In genomic region chr5:87369431-87369830, GRCh38 we compare ENCODE assay signal across 32 cellular contexts.
"Had no signal": no experiment of that assay in that cellular context is flagged by ENCODE, and none has a peak within 500 bp of the region (broad histone marks: within the 10 kb centered on the region; RNA-seq: fewer than 3 reads in every experiment).

No MANE protein-coding gene starts in this region.

- H3K27ac ChIP-seq: adrenal gland, body of pancreas, esophagus muscularis mucosa, foreskin keratinocyte, gastroesophageal sphincter, VCaP had no signal

- H3K27me3 Mint-ChIP-seq: activated CD4-positive, alpha-beta memory T cell treated with anti-CD3 and anti-CD28 coated beads, Interleukin-2, amount 10 ng/mL, durations not matched to agents 7 days and 5 days; activated CD4-positive, alpha-beta T cell treated with anti-CD3 and anti-CD28 coated beads, Interleukin-2, amount 10 ng/mL, durations not matched to agents 7 days and 5 days; activated naive CD4-positive, alpha-beta T cell treated with anti-CD3 and anti-CD28 coated beads, Interleukin-2, amount 50 U/mL, for 24 hours; activated naive CD8-positive, alpha-beta T cell treated with anti-CD3 and anti-CD28 coated beads for 36 hours; activated naive CD8-positive, alpha-beta T cell treated with anti-CD3 and anti-CD28 coated beads, Interleukin-2, amount 50 U/mL, for 24 hours; dendritic cell treated with granulocyte-macrophage colony-stimulating factor and Interleukin-4, amounts not matched to agents 40 ng/mL and 50 ng/mL, for 4 days had no signal

- H3K4me3 Mint-ChIP-seq: activated CD4-positive, alpha-beta memory T cell treated with anti-CD3 and anti-CD28 coated beads, Interleukin-2, amount 10 ng/mL, durations not matched to agents 7 days and 5 days; activated CD4-positive, alpha-beta T cell treated with anti-CD3 and anti-CD28 coated beads, Interleukin-2, amount 10 ng/mL, durations not matched to agents 7 days and 5 days; activated naive CD4-positive, alpha-beta T cell treated with anti-CD3 and anti-CD28 coated beads for 36 hours; activated naive CD4-positive, alpha-beta T cell treated with anti-CD3 and anti-CD28 coated beads, Interleukin-2, amount 50 U/mL, for 24 hours; activated naive CD8-positive, alpha-beta T cell treated with anti-CD3 and anti-CD28 coated beads for 36 hours; activated naive CD8-positive, alpha-beta T cell treated with anti-CD3 and anti-CD28 coated beads, Interleukin-2, amount 50 U/mL, for 24 hours; activated T-cell treated with anti-CD3 and anti-CD28 coated beads, Interleukin-2, amount 50 U/mL, for 4 hours; dendritic cell treated with granulocyte-macrophage colony-stimulating factor and Interleukin-4, amounts not matched to agents 40 ng/mL and 50 ng/mL, for 4 days; endodermal cell; WTC11 had no signal

- DNase-seq: activated CD4-positive, alpha-beta memory T cell treated with anti-CD3 and anti-CD28 coated beads, Interleukin-2, amount 10 ng/mL, durations not matched to agents 7 days and 5 days; activated CD4-positive, alpha-beta T cell treated with anti-CD3 and anti-CD28 coated beads for 1 hour; activated CD4-positive, alpha-beta T cell treated with anti-CD3 and anti-CD28 coated beads for 4 hours; activated CD4-positive, alpha-beta T cell treated with anti-CD3 and anti-CD28 coated beads, Interleukin-2, amount 10 ng/mL, durations not matched to agents 7 days and 5 days; activated CD4-positive, alpha-beta T cell treated with anti-CD3 and anti-CD28 coated beads, Interleukin-2, amount 50 U/mL, for 4 hours; activated CD8-positive, alpha-beta memory T cell treated with anti-CD3 and anti-CD28 coated beads for 24 hours; activated effector memory CD4-positive, alpha-beta T cell treated with anti-CD3 and anti-CD28 coated beads, Interleukin-2, amount 50 U/mL, for 16 hours; activated naive CD4-positive, alpha-beta T cell treated with anti-CD3 and anti-CD28 coated beads for 36 hours; activated naive CD8-positive, alpha-beta T cell treated with anti-CD3 and anti-CD28 coated beads for 36 hours; activated naive CD8-positive, alpha-beta T cell treated with anti-CD3 and anti-CD28 coated beads, Interleukin-2, amount 50 U/mL, for 24 hours; activated T-cell treated with anti-CD3 and anti-CD28 coated beads, Interleukin-2, amount 50 U/mL, for 4 hours; adrenal gland; amygdala; aorta; body of pancreas; caudate nucleus; dorsolateral prefrontal cortex; effector memory CD4-positive, alpha-beta T cell; endodermal cell; erythroblast; foreskin keratinocyte; heart right ventricle; T-helper 1 cell; T-helper 2 cell had no signal

- H3K36me3 ChIP-seq: adrenal gland had no signal

- ATAC-seq: activated naive CD8-positive, alpha-beta T cell treated with anti-CD3 and anti-CD28 coated beads, Interleukin-2, amount 50 U/mL, for 24 hours; activated T-cell treated with anti-CD3 and anti-CD28 coated beads, Interleukin-2, amount 50 U/mL, for 4 hours; body of pancreas; foreskin keratinocyte; gastroesophageal sphincter; WTC11 had no signal

- H3K9me3 ChIP-seq: adrenal gland, body of pancreas, esophagus muscularis mucosa, gastroesophageal sphincter, heart right ventricle had no signal

- H3K4me3 ChIP-seq: adrenal gland, body of pancreas, coronary artery, dorsolateral prefrontal cortex, esophagus muscularis mucosa, gastroesophageal sphincter, heart right ventricle had no signal

- H3K27ac Mint-ChIP-seq: activated CD4-positive, alpha-beta memory T cell treated with anti-CD3 and anti-CD28 coated beads, Interleukin-2, amount 10 ng/mL, durations not matched to agents 7 days and 5 days; activated naive CD4-positive, alpha-beta T cell treated with anti-CD3 and anti-CD28 coated beads for 36 hours; activated naive CD8-positive, alpha-beta T cell treated with anti-CD3 and anti-CD28 coated beads for 36 hours; activated naive CD8-positive, alpha-beta T cell treated with anti-CD3 and anti-CD28 coated beads, Interleukin-2, amount 50 U/mL, for 24 hours; activated T-helper 2 cell treated with anti-CD3 and anti-CD28 coated beads, Interferon-gamma antibody, Interleukin-2, Interleukin-4, amounts not matched to agents 10 μg/mL and 5 μg/mL and 100 μg/mL, durations not matched to agents 14 hours and 24 hours and 36 hours; dendritic cell treated with granulocyte-macrophage colony-stimulating factor and Interleukin-4, amounts not matched to agents 40 ng/mL and 50 ng/mL, for 4 days; endodermal cell; WTC11 had no signal

- H3K4me1 Mint-ChIP-seq: activated CD4-positive, alpha-beta memory T cell treated with anti-CD3 and anti-CD28 coated beads, Interleukin-2, amount 10 ng/mL, durations not matched to agents 7 days and 5 days had no signal

- H3K4me1 ChIP-seq: adrenal gland, esophagus muscularis mucosa, foreskin keratinocyte, gastroesophageal sphincter had no signal
